29 cellular contexts compared by ENCODE assay signal in genomic region chr19:1844536-1845515, GRCh38. TPM values are rescaled to one million over a fixed set of nuclear protein-coding genes. Genes with fewer than 3 reads are reported as not detected.
DNase-seq lines count a peak whose midpoint lies in the region; ATAC-seq, FAIRE-seq and TF ChIP-seq lines count a peak whose summit lies in the region.
"Had no signal": no experiment of that assay in that cellular context is flagged by ENCODE, and none has a peak within 500 bp of the region (broad histone marks: within the 10 kb centered on the region; RNA-seq: fewer than 3 reads in every experiment).

No MANE protein-coding gene starts in this region.

- POLR2A ChIA-PET in T-cell (lab: Charles Lee) (no interaction called here), HepG2 (lab: Yijun Ruan, JAX) (interaction anchor here (0.6 to 2.3 kb wide), 3 partner anchors 7 to 152 kb away, joined by 3 to 7 read pairs (median 4); no protein-coding TSS in a partner anchor)
- POLR2A ChIA-PET in activated CD8-positive, alpha-beta T cell treated with anti-CD3 and anti-CD28 coated beads for 36 hours (lab: Charles Lee) = interaction anchor here (1.5 kb wide), 1 partner anchor 23 kb away, joined by 3 read pairs; no protein-coding TSS in a partner anchor

- in situ Hi-C loops in HepG2 (cut with HindIII; ENCODE audit: extremely low pct_ligation_motif_present, low pct_unique_long_range_greater_than_20kb) = no loop called here

- FAIRE-seq in HepG2 (lab: Jason Lieb, UNC) = no peak
- FAIRE-seq: A549, astrocyte had no signal

- H3K36me3 Mint-ChIP-seq in activated naive CD8-positive, alpha-beta T cell = no peaks in the 10 kb centered on the region
- H3K36me3 Mint-ChIP-seq in activated naive CD8-positive, alpha-beta T cell treated with anti-CD3 and anti-CD28 coated beads for 36 hours = peaks cover 9% of the 10 kb centered on the region
- H3K36me3 Mint-ChIP-seq in T-cell = no peaks in the 10 kb centered on the region
- peaks cover 46% of the 10 kb centered on the region for H3K36me3 Mint-ChIP-seq in stimulated activated effector memory CD8-positive, alpha-beta T cell treated with anti-CD3 and anti-CD28 coated beads, Interleukin-12 subunit alpha, Interleukin-12 subunit beta, amount 100 ng/mL, for 72 hours
- H3K36me3 Mint-ChIP-seq in activated CD8-positive, alpha-beta T cell treated with anti-CD3 and anti-CD28 coated beads for 36 hours (ENCODE audit: low read depth) = peaks cover 6% of the 10 kb centered on the region

- peaks cover 59% of the 10 kb centered on the region for H3K4me1 Mint-ChIP-seq in activated naive CD8-positive, alpha-beta T cell (ENCODE audit: low read depth)
- H3K4me1 Mint-ChIP-seq in activated naive CD8-positive, alpha-beta T cell treated with anti-CD3 and anti-CD28 coated beads for 36 hours = peaks cover 43% of the 10 kb centered on the region
- peaks cover 50 to 75% (median 72%) of the 10 kb centered on the region in 3 donors for H3K4me1 Mint-ChIP-seq in T-cell
- peaks cover 53% of the 10 kb centered on the region for H3K4me1 Mint-ChIP-seq in stimulated activated effector memory CD8-positive, alpha-beta T cell treated with anti-CD3 and anti-CD28 coated beads, Interleukin-12 subunit alpha, Interleukin-12 subunit beta, amount 100 ng/mL, for 72 hours
- peaks cover 55% of the 10 kb centered on the region for H3K4me1 Mint-ChIP-seq in activated CD8-positive, alpha-beta T cell treated with anti-CD3 and anti-CD28 coated beads for 36 hours (ENCODE audit: low read depth)

- H3K4me1 ChIP-seq in HepG2 (ENCODE audit: insufficient read depth, low read length) = peaks cover 52% of the 10 kb centered on the region

- no peak overlapping the region for H3K4me2 ChIP-seq in HepG2 (ENCODE audit: low read depth, low read length)
- H3K4me2 ChIP-seq: A549, SK-N-SH, smooth muscle cell had no signal

- H3K27me3 Mint-ChIP-seq in activated naive CD8-positive, alpha-beta T cell = no peaks in the 10 kb centered on the region
- no peaks in the 10 kb centered on the region for H3K27me3 Mint-ChIP-seq in activated naive CD8-positive, alpha-beta T cell treated with anti-CD3 and anti-CD28 coated beads for 36 hours
- H3K27me3 Mint-ChIP-seq in T-cell = no peaks in the 10 kb centered on the region
- no peaks in the 10 kb centered on the region for H3K27me3 Mint-ChIP-seq in activated CD8-positive, alpha-beta T cell treated with anti-CD3 and anti-CD28 coated beads for 36 hours
- H3K27me3 Mint-ChIP-seq: activated naive CD4-positive, alpha-beta T cell treated with anti-CD3 and anti-CD28 coated beads, Interleukin-2, amount 10 ng/mL, durations not matched to agents 7 days and 5 days; central memory CD8-positive, alpha-beta T cell; stimulated activated naive CD8-positive, alpha-beta T cell treated with anti-CD3 and anti-CD28 coated beads, Interleukin-15, Interleukin-2, amounts not matched to agents 100 ng/mL and 50 ng/mL, for 24 hours had no signal

- no peak overlapping the region for H3K9ac ChIP-seq in HepG2 (ENCODE audit: insufficient read depth, low read depth, low read length)
- H3K9ac ChIP-seq: SK-N-SH had no signal

- H3K9me3 Mint-ChIP-seq in activated naive CD8-positive, alpha-beta T cell (ENCODE audit: low read depth) = no peaks in the 10 kb centered on the region
- no peaks in the 10 kb centered on the region for H3K9me3 Mint-ChIP-seq in activated naive CD8-positive, alpha-beta T cell treated with anti-CD3 and anti-CD28 coated beads for 36 hours
- H3K9me3 Mint-ChIP-seq in T-cell = no peaks in the 10 kb centered on the region
- no peaks in the 10 kb centered on the region for H3K9me3 Mint-ChIP-seq in stimulated activated effector memory CD8-positive, alpha-beta T cell treated with anti-CD3 and anti-CD28 coated beads, Interleukin-12 subunit alpha, Interleukin-12 subunit beta, amount 100 ng/mL, for 72 hours
- no peaks in the 10 kb centered on the region for H3K9me3 Mint-ChIP-seq in activated CD8-positive, alpha-beta T cell treated with anti-CD3 and anti-CD28 coated beads for 36 hours
- H3K9me3 Mint-ChIP-seq: activated naive CD4-positive, alpha-beta T cell treated with anti-CD3 and anti-CD28 coated beads, Interleukin-2, amount 10 ng/mL, durations not matched to agents 7 days and 5 days; activated T-cell treated with anti-CD3 and anti-CD28 coated beads, Interleukin-2, amount 50 U/mL, for 72 hours; central memory CD8-positive, alpha-beta T cell; stimulated activated naive CD8-positive, alpha-beta T cell treated with anti-CD3 and anti-CD28 coated beads, Interleukin-15, Interleukin-2, amounts not matched to agents 100 ng/mL and 50 ng/mL, for 24 hours had no signal

- H3K27ac ChIP-seq in HepG2 (ENCODE audit: extremely low read length, insufficient read depth, low read length) = no peak overlapping the region
- H3K27ac ChIP-seq: A549, neutrophil had no signal

- H2AFZ ChIP-seq in HepG2 (ENCODE audit: low read length) = no peak overlapping the region

- no peaks in the 10 kb centered on the region; a peak in 1 of 5 replicates for H3K27me3 ChIP-seq in HepG2 (ENCODE audit: control insufficient read depth in 1 of 2, insufficient read depth in 2 of 2, low read length in 2 of 2)
- H3K27me3 ChIP-seq: neutrophil, upper lobe of left lung had no signal

- peaks cover 2 to 19% of the 10 kb centered on the region in 2 experiments; a peak in 2 of 5 replicates for H3K36me3 ChIP-seq in HepG2 (replicated peaks in 1 of 2; ENCODE audit: control insufficient read depth in 1 of 2, insufficient read depth in 2 of 2, low read length in 2 of 2)

- H3K27ac Mint-ChIP-seq in activated naive CD8-positive, alpha-beta T cell = no peak overlapping the region
- no peak overlapping the region for H3K27ac Mint-ChIP-seq in activated naive CD8-positive, alpha-beta T cell treated with anti-CD3 and anti-CD28 coated beads for 36 hours
- no peak overlapping the region for H3K27ac Mint-ChIP-seq in T-cell
- H3K27ac Mint-ChIP-seq in stimulated activated effector memory CD8-positive, alpha-beta T cell treated with anti-CD3 and anti-CD28 coated beads, Interleukin-12 subunit alpha, Interleukin-12 subunit beta, amount 100 ng/mL, for 72 hours = peak overlapping the region; percentile 74
- no peak overlapping the region for H3K27ac Mint-ChIP-seq in activated CD8-positive, alpha-beta T cell treated with anti-CD3 and anti-CD28 coated beads for 36 hours
- H3K27ac Mint-ChIP-seq: activated naive CD4-positive, alpha-beta T cell treated with anti-CD3 and anti-CD28 coated beads, Interleukin-2, amount 10 ng/mL, durations not matched to agents 7 days and 5 days; stimulated activated naive CD8-positive, alpha-beta T cell treated with anti-CD3 and anti-CD28 coated beads, Interleukin-15, Interleukin-2, amounts not matched to agents 100 ng/mL and 50 ng/mL, for 24 hours had no signal

- no peak for TF ChIP-seq CTCF in HepG2 (CRISPR knock-in tag; IDR thresholded peaks at IDR 0.05)
- TF ChIP-seq CTCF in activated CD8-positive, alpha-beta T cell treated with anti-CD3 and anti-CD28 coated beads for 36 hours (IDR thresholded peaks at IDR 0.05) = no peak

- no peak for DNase-seq in activated naive CD8-positive, alpha-beta T cell treated with anti-CD3 and anti-CD28 coated beads for 36 hours
- DNase-seq in T-cell (no peak), HepG2 (ENCODE audit: low spot score) (no peak), NCI-H2029 treated with DMSO at 0.1 percent for 48 hours (lab: John Stamatoyannopoulos, UW) (no peak)
- DNase-seq in stimulated activated effector memory CD8-positive, alpha-beta T cell treated with anti-CD3 and anti-CD28 coated beads, Interleukin-12 subunit alpha, Interleukin-12 subunit beta, amount 100 ng/mL, for 72 hours (ENCODE audit: low spot score in 2 of 2) = no peak
- no peak for DNase-seq in activated CD8-positive, alpha-beta T cell treated with anti-CD3 and anti-CD28 coated beads for 36 hours
- DNase-seq: activated CD4-positive, CD25-positive, alpha-beta regulatory T cell treated with anti-CD3 and anti-CD28 coated beads, Interleukin-2, amount 50 U/mL, for 72 hours; activated CD8-positive, alpha-beta memory T cell treated with anti-CD3 and anti-CD28 coated beads for 24 hours; activated naive CD4-positive, alpha-beta T cell treated with anti-CD3 and anti-CD28 coated beads, Interleukin-2, amount 10 ng/mL, durations not matched to agents 7 days and 5 days; activated T-cell treated with anti-CD3 and anti-CD28 coated beads, Interleukin-2, amount 50 U/mL, for 72 hours; C1 segment of cervical spinal cord; GOT3; IMR-90; MM.1S; NCI-H1436; NCI-H510A treated with DMSO at 0.1 percent for 48 hours; SK-N-SH; stimulated activated CD4-positive, alpha-beta T cell treated with anti-CD3 and anti-CD28 coated beads, Interleukin-2, amount 100 ng/mL, for 48 hours; T1000 had no signal

- H3K4me3 ChIP-seq in HepG2 (replicated peaks in 1 of 3; ENCODE audit: insufficient read depth in 1 of 3, low read depth in 2 of 3, low read length in 3 of 3) = no peak overlapping the region
- H3K4me3 ChIP-seq: A549, smooth muscle cell, upper lobe of left lung had no signal

- no peak for TF ChIP-seq POLR2A in HepG2 (IDR thresholded peaks at IDR 0.05; ENCODE audit: insufficient read depth in 1 of 2, low read depth in 2 of 2, low read length in 2 of 2)

- H3K9me3 ChIP-seq in HepG2 (ENCODE audit: low read length) = no peaks in the 10 kb centered on the region
- H3K9me3 ChIP-seq: A549, neutrophil, SK-N-SH, upper lobe of left lung had no signal

- TF ChIP-seq EP300 in HepG2 (IDR thresholded peaks at IDR 0.05; ENCODE audit: low read depth in 2 of 2, low read length in 2 of 2) (no peak), HepG2 (CRISPR knock-in tag; IDR thresholded peaks at IDR 0.05; ENCODE audit: borderline replicate concordance) (no peak)

- no peak for TF ChIP-seq RAD21 in HepG2 (CRISPR knock-in tag; IDR thresholded peaks at IDR 0.05)

- peak overlapping the region; percentile 23 for H3K4me3 Mint-ChIP-seq in activated naive CD8-positive, alpha-beta T cell
- H3K4me3 Mint-ChIP-seq in activated naive CD8-positive, alpha-beta T cell treated with anti-CD3 and anti-CD28 coated beads for 36 hours = no peak overlapping the region
- H3K4me3 Mint-ChIP-seq in T-cell = peak overlapping the region in 2 of 3 donors; percentile 13
- H3K4me3 Mint-ChIP-seq in stimulated activated effector memory CD8-positive, alpha-beta T cell treated with anti-CD3 and anti-CD28 coated beads, Interleukin-12 subunit alpha, Interleukin-12 subunit beta, amount 100 ng/mL, for 72 hours = no peak overlapping the region
- H3K4me3 Mint-ChIP-seq in activated CD8-positive, alpha-beta T cell treated with anti-CD3 and anti-CD28 coated beads for 36 hours = no peak overlapping the region
- H3K4me3 Mint-ChIP-seq: activated naive CD4-positive, alpha-beta T cell treated with anti-CD3 and anti-CD28 coated beads, Interleukin-2, amount 10 ng/mL, durations not matched to agents 7 days and 5 days; central memory CD8-positive, alpha-beta T cell; stimulated activated naive CD8-positive, alpha-beta T cell treated with anti-CD3 and anti-CD28 coated beads, Interleukin-15, Interleukin-2, amounts not matched to agents 100 ng/mL and 50 ng/mL, for 24 hours had no signal

- CTCF ChIA-PET in T-cell (lab: Charles Lee) = interaction anchor here in 1 of 2 donors (0.5 kb wide), 1 partner anchor 8 kb away, joined by 9 read pairs; no protein-coding TSS in a partner anchor
- CTCF ChIA-PET in HepG2 (lab: Yijun Ruan, JAX; ENCODE audit: low intra/inter-chr PET ratio, low total read pairs) = no interaction called here
- CTCF ChIA-PET in activated CD8-positive, alpha-beta T cell treated with anti-CD3 and anti-CD28 coated beads for 36 hours (lab: Charles Lee) = interaction anchor here (1.7 to 2.7 kb wide), 2 partner anchors 7 to 19 kb away, joined by 6 to 24 read pairs; no protein-coding TSS in a partner anchor

- no peak for ATAC-seq in T-cell (replicated peaks in 1 of 4)
- ATAC-seq in HepG2 = no peak
- no peak for ATAC-seq in stimulated activated effector memory CD8-positive, alpha-beta T cell treated with anti-CD3 and anti-CD28 coated beads, Interleukin-12 subunit alpha, Interleukin-12 subunit beta, amount 100 ng/mL, for 72 hours
- ATAC-seq in activated CD8-positive, alpha-beta T cell treated with anti-CD3 and anti-CD28 coated beads for 36 hours = no peak
- ATAC-seq in activated CD4-positive, CD25-positive, alpha-beta regulatory T cell treated with anti-CD3 and anti-CD28 coated beads, Interleukin-2, amount 50 U/mL, for 24 hours = no peak
- ATAC-seq: A549; activated T-cell treated with anti-CD3 and anti-CD28 coated beads, Interleukin-2, amount 50 U/mL, for 72 hours; left lobe of liver had no signal

- peaks cover 68% of the 10 kb centered on the region for H3K79me2 ChIP-seq in HepG2 (ENCODE audit: insufficient read depth, low read length)

- intact Hi-C loops in HepG2 (cut with micrococcal nuclease; ENCODE audit: unreplicated experiment) = no loop called here
- intact Hi-C loops in activated CD8-positive, alpha-beta T cell treated with anti-CD3 and anti-CD28 coated beads for 36 hours (cut with micrococcal nuclease) = no loop called here

- 95% methylated on average over 14 of the region's 35 CpGs for WGBS in HepG2 (ENCODE audit: low lambda C conversion rate)

- H4K20me1 ChIP-seq in HepG2 (ENCODE audit: insufficient read depth, low read length) = peaks cover 31% of the 10 kb centered on the region; the same call in 1 of the 2 replicates

- BruUV-seq in HepG2 (replicated peaks; lab: Mats Ljungman, UMichigan) = no TSS peak

RNA-seq across cellular contexts. Expression of gene REXO1, which starts 3.5 kb away (rescaled TPM):
- total RNA-seq in activated naive CD8-positive, alpha-beta T cell treated with anti-CD3 and anti-CD28 coated beads for 36 hours = 10 to 100 TPM; 53.1 to 54.2 TPM
- total RNA-seq in T-cell = 10 to 100 TPM; 68.4 to 97.5 (median 78.7) TPM
- 3.0 and 5.0 TPM in 2 replicates for total RNA-seq in HepG2 (2016; rRNA removed; fragmentation: Illumina TruSeq; extraction: Trizol)
- total RNA-seq in HepG2 (2016; cell fraction: cytosol; rRNA removed; fragmentation: Illumina TruSeq; extraction: Trizol; ENCODE audit: low read depth) = 1.1 and 3.2 TPM in 2 replicates
- 4.1 and 5.2 TPM in 2 replicates for total RNA-seq in HepG2 (2016; cell fraction: insoluble cytoplasmic fraction; rRNA removed; fragmentation: Illumina TruSeq; extraction: Trizol)
- 3.9 and 4.2 TPM in 2 replicates for total RNA-seq in HepG2 (2016; cell fraction: membrane; rRNA removed; fragmentation: Illumina TruSeq; extraction: Trizol)
- total RNA-seq in HepG2 (2016; cell fraction: nucleus; rRNA removed; fragmentation: Illumina TruSeq; extraction: Trizol) = 6.0 and 7.6 TPM in 2 replicates
- polyA plus RNA-seq in HepG2 (2011; rRNA removed) = 11.2 and 13.0 TPM in 2 replicates
- polyA plus RNA-seq in HepG2 (2011; cell fraction: cytosol; rRNA removed) = 8.7 and 9.8 TPM in 2 replicates
- 91.1 and 123 TPM in 2 replicates for polyA plus RNA-seq in HepG2 (2011; cell fraction: nucleus; rRNA removed)
- 13.8 and 15.4 TPM in 2 replicates for polyA plus RNA-seq in HepG2 (2012)
- 1.7 and 1.8 TPM in 2 replicates for polyA plus RNA-seq in HepG2 (2016; cell fraction: cytosol; fragmentation: Illumina TruSeq; extraction: Trizol; ENCODE audit: low read depth)
- 7.3 and 10.0 TPM in 2 replicates for polyA plus RNA-seq in HepG2 (2016; cell fraction: insoluble cytoplasmic fraction; fragmentation: Illumina TruSeq; extraction: Trizol; ENCODE audit: low read depth)
- 5.1 and 5.3 TPM in 2 replicates for polyA plus RNA-seq in HepG2 (2016; cell fraction: membrane; fragmentation: Illumina TruSeq; extraction: Trizol; ENCODE audit: low read depth)
- 39.5 and 44.1 TPM in 2 replicates for polyA plus RNA-seq in HepG2 (2016; cell fraction: nucleus; fragmentation: Illumina TruSeq; extraction: Trizol; ENCODE audit: insufficient read depth, low read depth)
- polyA minus RNA-seq in HepG2 (2011; rRNA and poly(A)+ RNA removed; ENCODE audit: low replicate concordance) = 16.3 and 19.1 TPM in 2 replicates
- polyA minus RNA-seq in HepG2 (2011; cell fraction: cytosol; rRNA and poly(A)+ RNA removed) = 5.5 and 7.7 TPM in 2 replicates
- 9.3 and 10.8 TPM in 2 replicates for polyA minus RNA-seq in HepG2 (2011; cell fraction: nucleus; rRNA and poly(A)+ RNA removed)
- total RNA-seq in activated CD8-positive, alpha-beta T cell treated with anti-CD3 and anti-CD28 coated beads for 36 hours = 10 to 100 TPM; 43.4 to 46.8 TPM

RNA-seq across cellular contexts. Expression of gene KLF16, which starts 18.6 kb away (rescaled TPM):
- 10 to 100 TPM; 37.9 to 39.0 TPM for total RNA-seq in activated naive CD8-positive, alpha-beta T cell treated with anti-CD3 and anti-CD28 coated beads for 36 hours
- 10 to 100 TPM; 29.8 to 61.4 (median 32.7) TPM for total RNA-seq in T-cell
- total RNA-seq in HepG2 (2016; rRNA removed; fragmentation: Illumina TruSeq; extraction: Trizol) = 6.2 and 6.7 TPM in 2 replicates
- 2.1 and 2.2 TPM in 2 replicates for total RNA-seq in HepG2 (2016; cell fraction: cytosol; rRNA removed; fragmentation: Illumina TruSeq; extraction: Trizol; ENCODE audit: low read depth)
- total RNA-seq in HepG2 (2016; cell fraction: insoluble cytoplasmic fraction; rRNA removed; fragmentation: Illumina TruSeq; extraction: Trizol) = 5.5 and 5.9 TPM in 2 replicates
- 8.3 and 8.9 TPM in 2 replicates for total RNA-seq in HepG2 (2016; cell fraction: membrane; rRNA removed; fragmentation: Illumina TruSeq; extraction: Trizol)
- total RNA-seq in HepG2 (2016; cell fraction: nucleus; rRNA removed; fragmentation: Illumina TruSeq; extraction: Trizol) = 4.0 and 4.8 TPM in 2 replicates
- polyA plus RNA-seq in HepG2 (2011; rRNA removed) = 3.5 and 4.7 TPM in 2 replicates
- polyA plus RNA-seq in HepG2 (2011; cell fraction: cytosol; rRNA removed) = 3.7 and 7.0 TPM in 2 replicates
- 16.7 and 31.9 TPM in 2 replicates for polyA plus RNA-seq in HepG2 (2011; cell fraction: nucleus; rRNA removed)
- 8.3 and 9.4 TPM in 2 replicates for polyA plus RNA-seq in HepG2 (2012)
- polyA plus RNA-seq in HepG2 (2016; cell fraction: cytosol; fragmentation: Illumina TruSeq; extraction: Trizol; ENCODE audit: low read depth) = 3.2 and 3.4 TPM in 2 replicates
- polyA plus RNA-seq in HepG2 (2016; cell fraction: insoluble cytoplasmic fraction; fragmentation: Illumina TruSeq; extraction: Trizol; ENCODE audit: low read depth) = 12.0 and 14.3 TPM in 2 replicates
- 8.9 and 9.3 TPM in 2 replicates for polyA plus RNA-seq in HepG2 (2016; cell fraction: membrane; fragmentation: Illumina TruSeq; extraction: Trizol; ENCODE audit: low read depth)
- 11.4 and 12.0 TPM in 2 replicates for polyA plus RNA-seq in HepG2 (2016; cell fraction: nucleus; fragmentation: Illumina TruSeq; extraction: Trizol; ENCODE audit: insufficient read depth, low read depth)
- 3.1 and 9.7 TPM in 2 replicates for polyA minus RNA-seq in HepG2 (2011; rRNA and poly(A)+ RNA removed; ENCODE audit: low replicate concordance)
- 8.9 and 15.3 TPM in 2 replicates for polyA minus RNA-seq in HepG2 (2011; cell fraction: cytosol; rRNA and poly(A)+ RNA removed)
- polyA minus RNA-seq in HepG2 (2011; cell fraction: nucleus; rRNA and poly(A)+ RNA removed) = 2.1 and 2.2 TPM in 2 replicates
- total RNA-seq in activated CD8-positive, alpha-beta T cell treated with anti-CD3 and anti-CD28 coated beads for 36 hours = 10 to 100 TPM; 25.6 to 27.7 TPM

RNA-seq across cellular contexts. Expression of gene ATP8B3, which starts 32.8 kb away (rescaled TPM):
- 1 to 10 TPM; 2.3 to 2.7 TPM for total RNA-seq in activated naive CD8-positive, alpha-beta T cell treated with anti-CD3 and anti-CD28 coated beads for 36 hours
- total RNA-seq in T-cell (1 to 10 TPM; 3.5 to 5.7 (median 4.0) TPM), HepG2 (2016; rRNA removed; fragmentation: Illumina TruSeq; extraction: Trizol) (1.8 and 2.6 TPM in 2 replicates)
- total RNA-seq in HepG2 (2016; cell fraction: cytosol; rRNA removed; fragmentation: Illumina TruSeq; extraction: Trizol; ENCODE audit: low read depth) = 0.35 and 0.40 TPM in 2 replicates
- total RNA-seq in HepG2 (2016; cell fraction: insoluble cytoplasmic fraction; rRNA removed; fragmentation: Illumina TruSeq; extraction: Trizol) = 1.8 and 2.6 TPM in 2 replicates
- total RNA-seq in HepG2 (2016; cell fraction: membrane; rRNA removed; fragmentation: Illumina TruSeq; extraction: Trizol) = 1.2 and 1.7 TPM in 2 replicates
- total RNA-seq in HepG2 (2016; cell fraction: nucleus; rRNA removed; fragmentation: Illumina TruSeq; extraction: Trizol) = 1.9 and 3.5 TPM in 2 replicates
- polyA plus RNA-seq in HepG2 (2011; rRNA removed) = 5.8 and 5.9 TPM in 2 replicates
- 3.8 and 4.8 TPM in 2 replicates for polyA plus RNA-seq in HepG2 (2011; cell fraction: cytosol; rRNA removed)
- 10.6 and 12.8 TPM in 2 replicates for polyA plus RNA-seq in HepG2 (2011; cell fraction: nucleus; rRNA removed)
- 2.4 and 2.5 TPM in 2 replicates for polyA plus RNA-seq in HepG2 (2012)
- polyA plus RNA-seq in HepG2 (2016; cell fraction: cytosol; fragmentation: Illumina TruSeq; extraction: Trizol; ENCODE audit: low read depth) = 0.36 and 0.59 TPM in 2 replicates
- 1.1 and 2.2 TPM in 2 replicates for polyA plus RNA-seq in HepG2 (2016; cell fraction: insoluble cytoplasmic fraction; fragmentation: Illumina TruSeq; extraction: Trizol; ENCODE audit: low read depth)
- 0.69 and 0.98 TPM in 2 replicates for polyA plus RNA-seq in HepG2 (2016; cell fraction: membrane; fragmentation: Illumina TruSeq; extraction: Trizol; ENCODE audit: low read depth)
- polyA plus RNA-seq in HepG2 (2016; cell fraction: nucleus; fragmentation: Illumina TruSeq; extraction: Trizol; ENCODE audit: insufficient read depth, low read depth) = 9.6 and 11.4 TPM in 2 replicates
- polyA minus RNA-seq in HepG2 (2011; rRNA and poly(A)+ RNA removed; ENCODE audit: low replicate concordance) = 10.3 and 16.8 TPM in 2 replicates
- 4.6 and 5.4 TPM in 2 replicates for polyA minus RNA-seq in HepG2 (2011; cell fraction: cytosol; rRNA and poly(A)+ RNA removed)
- 2.7 and 3.0 TPM in 2 replicates for polyA minus RNA-seq in HepG2 (2011; cell fraction: nucleus; rRNA and poly(A)+ RNA removed)
- total RNA-seq in activated CD8-positive, alpha-beta T cell treated with anti-CD3 and anti-CD28 coated beads for 36 hours = 1 to 10 TPM; 5.8 to 8.2 TPM

RNA-seq across cellular contexts. Expression of gene ABHD17A, which starts 40.5 kb away (rescaled TPM):
- total RNA-seq in activated naive CD8-positive, alpha-beta T cell treated with anti-CD3 and anti-CD28 coated beads for 36 hours = 100 to 1,000 TPM in 1 of 2 experiments, 10 to 100 TPM in 1; 98.7 to 106 TPM
- 100 to 1,000 TPM; 136 to 185 (median 151) TPM for total RNA-seq in T-cell
- total RNA-seq in HepG2 (2016; rRNA removed; fragmentation: Illumina TruSeq; extraction: Trizol) = 27.9 and 40.8 TPM in 2 replicates
- 52.2 and 64.4 TPM in 2 replicates for total RNA-seq in HepG2 (2016; cell fraction: cytosol; rRNA removed; fragmentation: Illumina TruSeq; extraction: Trizol; ENCODE audit: low read depth)
- 24.0 and 37.3 TPM in 2 replicates for total RNA-seq in HepG2 (2016; cell fraction: insoluble cytoplasmic fraction; rRNA removed; fragmentation: Illumina TruSeq; extraction: Trizol)
- total RNA-seq in HepG2 (2016; cell fraction: membrane; rRNA removed; fragmentation: Illumina TruSeq; extraction: Trizol) = 65.2 and 82.2 TPM in 2 replicates
- 17.1 and 19.3 TPM in 2 replicates for total RNA-seq in HepG2 (2016; cell fraction: nucleus; rRNA removed; fragmentation: Illumina TruSeq; extraction: Trizol)
- 27.7 and 44.6 TPM in 2 replicates for polyA plus RNA-seq in HepG2 (2011; rRNA removed)
- 25.9 and 53.1 TPM in 2 replicates for polyA plus RNA-seq in HepG2 (2011; cell fraction: cytosol; rRNA removed)
- 72.5 and 83.8 TPM in 2 replicates for polyA plus RNA-seq in HepG2 (2011; cell fraction: nucleus; rRNA removed)
- 11.9 and 16.2 TPM in 2 replicates for polyA plus RNA-seq in HepG2 (2012)
- 51.0 and 62.5 TPM in 2 replicates for polyA plus RNA-seq in HepG2 (2016; cell fraction: cytosol; fragmentation: Illumina TruSeq; extraction: Trizol; ENCODE audit: low read depth)
- 25.3 and 27.0 TPM in 2 replicates for polyA plus RNA-seq in HepG2 (2016; cell fraction: insoluble cytoplasmic fraction; fragmentation: Illumina TruSeq; extraction: Trizol; ENCODE audit: low read depth)
- polyA plus RNA-seq in HepG2 (2016; cell fraction: membrane; fragmentation: Illumina TruSeq; extraction: Trizol; ENCODE audit: low read depth) = 54.6 and 60.4 TPM in 2 replicates
- 38.7 and 42.0 TPM in 2 replicates for polyA plus RNA-seq in HepG2 (2016; cell fraction: nucleus; fragmentation: Illumina TruSeq; extraction: Trizol; ENCODE audit: insufficient read depth, low read depth)
- polyA minus RNA-seq in HepG2 (2011; rRNA and poly(A)+ RNA removed; ENCODE audit: low replicate concordance) = 15.0 and 50.9 TPM in 2 replicates
- polyA minus RNA-seq in HepG2 (2011; cell fraction: cytosol; rRNA and poly(A)+ RNA removed) = 17.2 and 18.0 TPM in 2 replicates
- polyA minus RNA-seq in HepG2 (2011; cell fraction: nucleus; rRNA and poly(A)+ RNA removed) = 5.7 and 5.8 TPM in 2 replicates
- total RNA-seq in activated CD8-positive, alpha-beta T cell treated with anti-CD3 and anti-CD28 coated beads for 36 hours = 100 to 1,000 TPM; 112 to 113 TPM

Comparison
In these comparisons a context has a peak if more than half of its experiments do, and no peak if none do; other contexts are left out.
1. H3K4me3 Mint-ChIP-seq: peak in activated naive CD8-positive, alpha-beta T cell (single experiment) and T-cell (2 of 3); none in activated naive CD8-positive, alpha-beta T cell treated with anti-CD3 and anti-CD28 coated beads for 36 hours (single experiment), stimulated activated effector memory CD8-positive, alpha-beta T cell treated with anti-CD3 and anti-CD28 coated beads, Interleukin-12 subunit alpha, Interleukin-12 subunit beta, amount 100 ng/mL, for 72 hours (single experiment) and activated CD8-positive, alpha-beta T cell treated with anti-CD3 and anti-CD28 coated beads for 36 hours (single experiment).
2. POLR2A ChIA-PET loops: an anchor here in HepG2 (0.6 to 2.3 kb wide) and activated CD8-positive, alpha-beta T cell treated with anti-CD3 and anti-CD28 coated beads for 36 hours (1.5 kb wide); none called in T-cell.